Comparison of ENCODE assay signal across 2 cellular contexts in genomic region chr18:24055009-24055804, GRCh38.
A peak's percentile ranks its signal among the peaks of the same experiment; 100 is the strongest.
TF ChIP-seq lines count a peak whose summit lies in the region.

No MANE protein-coding gene starts in this region.

TF ChIP-seq in GM12891, 5 proteins besides CTCF, POLR2A, EP300 and RAD21:
- TF ChIP-seq POLR2AphosphoS5 (IDR thresholded peaks at IDR 0.05; ENCODE audit: low read depth, low read length) (no peak), SPI1 (IDR thresholded peaks at IDR 0.05; ENCODE audit: low read depth, low read length) (0 out of 2 replicates have a peak, but pooled peaks have one; percentile 7)

TF ChIP-seq in HepG2, 621 proteins besides CTCF, POLR2A, EP300 and RAD21:
- no peak for TF ChIP-seq KDM5A (IDR thresholded peaks at IDR 0.05; ENCODE audit: borderline replicate concordance, low read length)
- TF ChIP-seq, protein P1, sequence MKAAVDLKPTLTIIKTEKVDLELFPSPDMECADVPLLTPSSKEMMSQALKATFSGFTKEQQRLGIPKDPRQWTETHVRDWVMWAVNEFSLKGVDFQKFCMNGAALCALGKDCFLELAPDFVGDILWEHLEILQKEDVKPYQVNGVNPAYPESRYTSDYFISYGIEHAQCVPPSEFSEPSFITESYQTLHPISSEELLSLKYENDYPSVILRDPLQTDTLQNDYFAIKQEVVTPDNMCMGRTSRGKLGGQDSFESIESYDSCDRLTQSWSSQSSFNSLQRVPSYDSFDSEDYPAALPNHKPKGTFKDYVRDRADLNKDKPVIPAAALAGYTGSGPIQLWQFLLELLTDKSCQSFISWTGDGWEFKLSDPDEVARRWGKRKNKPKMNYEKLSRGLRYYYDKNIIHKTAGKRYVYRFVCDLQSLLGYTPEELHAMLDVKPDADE (CRISPR knock-in tag; IDR thresholded peaks at IDR 0.05): no peak
- TF ChIP-seq ZNF20 (CRISPR knock-in tag; IDR thresholded peaks at IDR 0.05): no peak
- TF ChIP-seq REL (CRISPR knock-in tag; conservative IDR thresholded peaks at IDR 0.05): no peak
